ENCODE assay signal across 19 cellular contexts in genomic region chr10:124294811-124295770, GRCh38.
A peak's percentile ranks its signal among the peaks of the same experiment; 100 is the strongest.
DNase-seq lines count a peak whose midpoint lies in the region; ATAC-seq, FAIRE-seq and TF ChIP-seq lines count a peak whose summit lies in the region.
"Had no signal": no experiment of that assay in that cellular context is flagged by ENCODE, and none has a peak within 500 bp of the region (broad histone marks: within the 10 kb centered on the region; RNA-seq: fewer than 3 reads in every experiment).

No MANE protein-coding gene starts in this region.

- no peaks in the 10 kb centered on the region for H3K79me2 ChIP-seq in keratinocyte (ENCODE audit: control insufficient read depth, insufficient read depth, low read length)

- TF ChIP-seq CTCF in MCF 10A (IDR thresholded peaks at IDR 0.05; ENCODE audit: unreplicated experiment) (no peak), breast epithelium (IDR thresholded peaks at IDR 0.05) (no peak), RWPE1 (conservative IDR thresholded peaks at IDR 0.05; ENCODE audit: low read depth) (no peak), keratinocyte (optimal IDR thresholded peaks at IDR 0.05 in 1 of 3, IDR thresholded peaks at IDR 0.05 in 1 of 3, conservative IDR thresholded peaks at IDR 0.05 in 1 of 3; ENCODE audit: extremely low read depth in 1 of 3, insufficient read depth in 2 of 3, low read length in 3 of 3) (peak in 1 of 3 experiments; percentile 8)

- no peak overlapping the region for H3K9ac ChIP-seq in keratinocyte (ENCODE audit: control insufficient read depth, extremely low read depth, insufficient read depth, low read length)

- no peak overlapping the region for H3K4me3 ChIP-seq in breast epithelium
- no peak overlapping the region for H3K4me3 ChIP-seq in keratinocyte (ENCODE audit: control insufficient read depth in 2 of 3, extremely low read depth in 1 of 3, insufficient read depth in 2 of 3, low read depth in 1 of 3, low read length in 3 of 3)
- H3K4me3 ChIP-seq: skin epidermis, stomach had no signal

- no peaks in the 10 kb centered on the region for H3K9me3 ChIP-seq in breast epithelium
- H3K9me3 ChIP-seq in keratinocyte (ENCODE audit: control insufficient read depth, low read depth, low read length): no peaks in the 10 kb centered on the region

- ATAC-seq in GM21825 (IDR thresholded peaks at IDR 0.05; ENCODE audit: unreplicated experiment) (no peak), HG03521 (IDR thresholded peaks at IDR 0.05; ENCODE audit: unreplicated experiment) (no peak)
- ATAC-seq: activated CD8-positive, alpha-beta T cell treated with anti-CD3 and anti-CD28 coated beads, Interleukin-2, amount 10 ng/mL, durations not matched to agents 7 days and 5 days; activated T-cell treated with anti-CD3 and anti-CD28 coated beads, Interleukin-2, amount 50 U/mL, for 72 hours; naive thymus-derived CD4-positive, alpha-beta T cell; T-helper 17 cell had no signal

- H3K36me3 Mint-ChIP-seq in MCF 10A (ENCODE audit: insufficient read depth, unreplicated experiment): no peaks in the 10 kb centered on the region
- H3K36me3 Mint-ChIP-seq: activated naive CD8-positive, alpha-beta T cell treated with anti-CD3 and anti-CD28 coated beads for 36 hours; naive thymus-derived CD4-positive, alpha-beta T cell had no signal

- FAIRE-seq in keratinocyte (lab: Jason Lieb, UNC): peak; percentile 98

- peaks cover 2% of the 10 kb centered on the region for H3K9me1 ChIP-seq in keratinocyte (ENCODE audit: control insufficient read depth, extremely low read depth, insufficient read depth, low read length)

- DNase-seq in MCF 10A (ENCODE audit: unreplicated experiment): peak; percentile 21
- no peak for DNase-seq in breast epithelium (ENCODE audit: low spot score in 2 of 2)
- peak; percentile 57 for DNase-seq in RWPE1 (ENCODE audit: low spot score)
- peak; percentile 91 for DNase-seq in keratinocyte (ENCODE audit: low read depth, low spot score)
- no peak for DNase-seq in SIG-M5 treated with dmso at 0.1 percent for 504 hours (lab: John Stamatoyannopoulos, UW; ENCODE audit: unreplicated experiment)
- no peak for DNase-seq in SK-N-DZ (ENCODE audit: low spot score)
- DNase-seq: activated CD8-positive, alpha-beta T cell treated with anti-CD3 and anti-CD28 coated beads, Interleukin-2, amount 10 ng/mL, durations not matched to agents 7 days and 5 days; activated naive CD8-positive, alpha-beta T cell treated with anti-CD3 and anti-CD28 coated beads for 36 hours; HCEC 1CT; mesenchymal stem cell; naive thymus-derived CD4-positive, alpha-beta T cell; NCI-H1694 treated with DMSO at 0.1 percent for 48 hours; stomach; T-helper 17 cell had no signal

- H3K27ac ChIP-seq in breast epithelium: no peak overlapping the region
- H3K27ac ChIP-seq in RWPE1: no peak overlapping the region
- peak overlapping the region; percentile 1 for H3K27ac ChIP-seq in keratinocyte (ENCODE audit: control insufficient read depth, insufficient read depth, low read length)
- H3K27ac ChIP-seq: stomach, VCaP had no signal

- H3K4me1 ChIP-seq in breast epithelium (no peaks in the 10 kb centered on the region), keratinocyte (ENCODE audit: control insufficient read depth, extremely low read depth, insufficient read depth, low read length) (peaks cover 35% of the 10 kb centered on the region)

- TF ChIP-seq POLR2A in breast epithelium (IDR thresholded peaks at IDR 0.05): no peak

- no TSS peak for BruUV-seq in MCF 10A (replicated peaks; lab: Mats Ljungman, UMichigan)

- no peak overlapping the region for H3K4me3 Mint-ChIP-seq in MCF 10A (ENCODE audit: unreplicated experiment)
- H3K4me3 Mint-ChIP-seq: activated CD8-positive, alpha-beta T cell treated with anti-CD3 and anti-CD28 coated beads, Interleukin-2, amount 10 ng/mL, durations not matched to agents 7 days and 5 days; activated naive CD8-positive, alpha-beta T cell treated with anti-CD3 and anti-CD28 coated beads for 36 hours; activated T-cell treated with anti-CD3 and anti-CD28 coated beads, Interleukin-2, amount 50 U/mL, for 72 hours; naive thymus-derived CD4-positive, alpha-beta T cell; T-helper 17 cell had no signal

- intact Hi-C loops in MCF 10A (cut with micrococcal nuclease): no loop called here
- intact Hi-C loops in breast epithelium (cut with DNase I; ENCODE audit: low total_unique reads): no loop called here

- CTCF ChIA-PET in MCF 10A (lab: Yijun Ruan, JAX): interaction anchor here (0.9 to 2.0 kb wide), 4 partner anchors 37 to 300 kb away, joined by 3 to 14 read pairs (median 5); no protein-coding TSS in a partner anchor
- CTCF ChIA-PET in RWPE1 (lab: Yijun Ruan, JAX): interaction anchor here (1.4 to 1.5 kb wide), 2 partner anchors 94 to 300 kb away, joined by 6 to 13 read pairs; no protein-coding TSS in a partner anchor

- H2AFZ ChIP-seq in keratinocyte (ENCODE audit: control insufficient read depth, low read length): no peak overlapping the region

- no peaks in the 10 kb centered on the region for H3K27me3 Mint-ChIP-seq in MCF 10A (ENCODE audit: insufficient read depth, unreplicated experiment)
- H3K27me3 Mint-ChIP-seq: activated naive CD8-positive, alpha-beta T cell treated with anti-CD3 and anti-CD28 coated beads for 36 hours had no signal

- H3K27me3 ChIP-seq in breast epithelium (no peaks in the 10 kb centered on the region), keratinocyte (ENCODE audit: control insufficient read depth, extremely low read depth, insufficient read depth, low read length) (no peaks in the 10 kb centered on the region)
- H3K27me3 ChIP-seq: stomach had no signal

- peak overlapping the region; percentile 61 for H3K4me2 ChIP-seq in keratinocyte (ENCODE audit: control insufficient read depth, extremely low read depth, insufficient read depth, low read depth, low read length)

- no peaks in the 10 kb centered on the region for H4K20me1 ChIP-seq in keratinocyte (ENCODE audit: control insufficient read depth, extremely low read depth, insufficient read depth, low read length)

- H3K4me1 Mint-ChIP-seq in MCF 10A (ENCODE audit: insufficient read depth, unreplicated experiment): peaks cover 14% of the 10 kb centered on the region
- H3K4me1 Mint-ChIP-seq: activated naive CD8-positive, alpha-beta T cell treated with anti-CD3 and anti-CD28 coated beads for 36 hours; T-helper 17 cell had no signal

- peaks cover under 1% of the 10 kb centered on the region for H3K9me3 Mint-ChIP-seq in MCF 10A (ENCODE audit: unreplicated experiment)
- H3K9me3 Mint-ChIP-seq: activated naive CD8-positive, alpha-beta T cell treated with anti-CD3 and anti-CD28 coated beads for 36 hours had no signal

- POLR2A ChIA-PET in MCF 10A (lab: Yijun Ruan, JAX): interaction anchor here (1.2 kb wide), 1 partner anchor 299 kb away, joined by 3 read pairs; no protein-coding TSS in a partner anchor
- POLR2A ChIA-PET in RWPE1 (lab: Yijun Ruan, JAX; ENCODE audit: low non-redundant PET): no interaction called here

- H3K27ac Mint-ChIP-seq in MCF 10A (ENCODE audit: low read depth, unreplicated experiment): no peak overlapping the region
- H3K27ac Mint-ChIP-seq: activated CD8-positive, alpha-beta T cell treated with anti-CD3 and anti-CD28 coated beads, Interleukin-2, amount 10 ng/mL, durations not matched to agents 7 days and 5 days; activated naive CD8-positive, alpha-beta T cell treated with anti-CD3 and anti-CD28 coated beads for 36 hours; activated T-cell treated with anti-CD3 and anti-CD28 coated beads, Interleukin-2, amount 50 U/mL, for 72 hours; naive thymus-derived CD4-positive, alpha-beta T cell; T-helper 17 cell had no signal

- no peaks in the 10 kb centered on the region for H3K36me3 ChIP-seq in breast epithelium
- no peaks in the 10 kb centered on the region for H3K36me3 ChIP-seq in keratinocyte (ENCODE audit: control insufficient read depth in 2 of 2, extremely low read depth in 1 of 2, insufficient read depth in 2 of 2, low read length in 2 of 2)
- H3K36me3 ChIP-seq: stomach had no signal

- dilution Hi-C loops in keratinocyte (cut with MboI; ENCODE audit: extremely low pct_ligation_motif_present, low sequenced_read_pairs): no loop called here

Comparison
In these comparisons a context has a peak if more than half of its experiments do, and no peak if none do; other contexts are left out.
1. DNase-seq: peak in MCF 10A (single experiment), RWPE1 (single experiment) and keratinocyte (single experiment); none in breast epithelium (0 of 2), SIG-M5 treated with dmso at 0.1 percent for 504 hours (single experiment) and SK-N-DZ (single experiment).